In the genomic region with DNA sequence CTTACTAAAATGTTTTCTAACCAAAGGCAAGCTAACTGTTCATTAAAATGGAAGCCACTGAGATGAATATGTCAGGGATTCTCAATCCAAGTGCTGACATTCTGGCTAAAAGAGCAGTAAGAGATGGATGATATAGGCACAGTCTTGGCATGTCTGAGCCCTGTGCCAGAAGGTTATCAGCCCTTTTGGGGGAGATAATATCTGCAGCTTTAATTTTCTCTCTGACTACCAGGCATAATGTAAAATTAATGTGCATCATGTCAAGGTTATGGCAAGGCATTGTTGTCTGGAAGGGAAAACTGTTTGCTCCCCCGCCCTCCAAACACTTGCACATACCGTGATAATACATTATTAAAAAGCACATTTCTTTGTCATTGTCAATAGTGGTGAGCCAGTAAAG, we compare ENCODE assay signal across 31 cellular contexts.
"Had no signal": no experiment of that assay in that cellular context is flagged by ENCODE, and none has a peak within 500 bp of the region (broad histone marks: within the 10 kb centered on the region; RNA-seq: fewer than 3 reads in every experiment).

No MANE protein-coding gene starts in this region.

- H3K27me3 Mint-ChIP-seq: activated CD4-positive, alpha-beta memory T cell treated with anti-CD3 and anti-CD28 coated beads, Interleukin-2, amount 10 ng/mL, durations not matched to agents 7 days and 5 days; activated CD4-positive, alpha-beta T cell treated with anti-CD3 and anti-CD28 coated beads for 36 hours; activated naive CD8-positive, alpha-beta T cell; activated T-helper 17 cell treated with anti-CD3 and anti-CD28 coated beads, Interleukin-2, amount 50 U/mL, for 72 hours; brain; central memory CD8-positive, alpha-beta T cell had no signal

- ATAC-seq: activated CD4-positive, alpha-beta T cell treated with anti-CD3 and anti-CD28 coated beads for 36 hours; activated T-helper 17 cell treated with anti-CD3 and anti-CD28 coated beads, Interleukin-2, amount 50 U/mL, for 72 hours; T-cell had no signal

- H3K4me1 ChIP-seq: Peyer's patch, SJSA1 had no signal

- H3K4me1 Mint-ChIP-seq: activated CD4-positive, alpha-beta memory T cell treated with anti-CD3 and anti-CD28 coated beads, Interleukin-2, amount 10 ng/mL, durations not matched to agents 7 days and 5 days; activated CD4-positive, alpha-beta T cell treated with anti-CD3 and anti-CD28 coated beads for 36 hours; activated T-helper 17 cell treated with anti-CD3 and anti-CD28 coated beads, Interleukin-2, amount 50 U/mL, for 72 hours; central memory CD8-positive, alpha-beta T cell; T-cell had no signal

- H3K9me3 ChIP-seq: Peyer's patch, SJSA1 had no signal

- H3K27ac ChIP-seq: Peyer's patch, RWPE1, SJSA1 had no signal

- DNase-seq: activated CD4-positive, alpha-beta memory T cell treated with anti-CD3 and anti-CD28 coated beads, Interleukin-2, amount 10 ng/mL, durations not matched to agents 7 days and 5 days; activated CD4-positive, alpha-beta T cell treated with anti-CD3 and anti-CD28 coated beads for 36 hours; activated CD4-positive, alpha-beta T cell treated with anti-CD3 and anti-CD28 coated beads, Interleukin-2, amount 50 U/mL, for 1 hour; activated CD4-positive, CD25-positive, alpha-beta regulatory T cell; activated gamma-delta T cell; activated naive CD4-positive, alpha-beta T cell treated with anti-CD3 and anti-CD28 coated beads for 36 hours; activated T-cell treated with anti-CD3 and anti-CD28 coated beads for 4 hours; activated T-cell treated with anti-CD3 and anti-CD28 coated beads, Interleukin-2, amount 50 U/mL, for 48 hours; amygdala; cortex of kidney; NCI-H1092; NCI-H1417; NCI-H1694 treated with DMSO at 0.1 percent for 48 hours; NCI-H2029 treated with DMSO at 0.1 percent for 48 hours; NCI-H446; NCI-H524; NK-92 treated with Interleukin-12 subunit alpha and Interleukin-12 subunit beta, amount 100 ng/mL, for 24 hours; OCI-M1; Peyer's patch; Right ventricle myocardium superior; T-cell; T-helper 2 cell; T1000 had no signal

- H3K4me3 Mint-ChIP-seq: activated CD4-positive, alpha-beta memory T cell treated with anti-CD3 and anti-CD28 coated beads, Interleukin-2, amount 10 ng/mL, durations not matched to agents 7 days and 5 days; activated CD4-positive, alpha-beta T cell treated with anti-CD3 and anti-CD28 coated beads for 36 hours; activated naive CD4-positive, alpha-beta T cell treated with anti-CD3 and anti-CD28 coated beads for 36 hours; activated naive CD8-positive, alpha-beta T cell; activated T-helper 17 cell treated with anti-CD3 and anti-CD28 coated beads, Interleukin-2, amount 50 U/mL, for 72 hours; brain; central memory CD8-positive, alpha-beta T cell; T-cell had no signal

- H3K27ac Mint-ChIP-seq: activated CD4-positive, alpha-beta memory T cell treated with anti-CD3 and anti-CD28 coated beads, Interleukin-2, amount 10 ng/mL, durations not matched to agents 7 days and 5 days; activated CD4-positive, alpha-beta T cell treated with anti-CD3 and anti-CD28 coated beads for 36 hours; activated naive CD4-positive, alpha-beta T cell treated with anti-CD3 and anti-CD28 coated beads for 36 hours; activated naive CD8-positive, alpha-beta T cell; activated T-helper 17 cell treated with anti-CD3 and anti-CD28 coated beads, Interleukin-2, amount 50 U/mL, for 72 hours; brain; T-cell had no signal

- H3K36me3 Mint-ChIP-seq: activated naive CD8-positive, alpha-beta T cell; T-cell had no signal

- H3K27me3 ChIP-seq: Peyer's patch, SJSA1 had no signal

- FAIRE-seq: astrocyte, TTC549 had no signal
